8 cellular contexts compared by ENCODE assay signal in genomic region chr22:31347251-31348008, GRCh38. TPM values are rescaled to one million over a fixed set of nuclear protein-coding genes. Genes with fewer than 3 reads are reported as not detected.
DNase-seq lines count a peak whose midpoint lies in the region; ATAC-seq and TF ChIP-seq lines count a peak whose summit lies in the region.

No MANE protein-coding gene starts in this region.

- DNase-seq in CD14-positive monocyte (ENCODE audit: low spot score) (no peak), HFFc6 (peak; percentile 44), NOMO-1 treated with DMSO at 0.1 percent for 48 hours (lab: John Stamatoyannopoulos, UW; ENCODE audit: unreplicated experiment) (peak; percentile 66), endothelial cell (ENCODE audit: low spot score) (peak; percentile 54)
- DNase-seq in activated CD8-positive, alpha-beta memory T cell treated with anti-CD3 and anti-CD28 coated beads, Interleukin-2, amount 50 U/mL, for 48 hours: peak; percentile 85
- peak; percentile 53 to 65 for DNase-seq in stimulated activated CD8-positive, alpha-beta memory T cell treated with anti-CD3 and anti-CD28 coated beads, Interleukin-15, amount 100 ng/mL, for 48 hours (ENCODE audit: low read depth in 2 of 2)

- H3K27ac Mint-ChIP-seq in CD14-positive monocyte (peak overlapping the region in 2 of 7 donors; percentile 30 to 59), HFFc6 (peak overlapping the region; percentile 82), endothelial cell (ENCODE audit: unreplicated experiment) (peak overlapping the region; percentile 57)

- peaks cover 22% of the 10 kb centered on the region for H3K36me3 ChIP-seq in mesodermal cell (ENCODE audit: control insufficient read depth, insufficient read depth, low read length)

- peak overlapping the region; percentile 84 to 89 for H3K4me3 Mint-ChIP-seq in CD14-positive monocyte
- H3K4me3 Mint-ChIP-seq in HFFc6: peak overlapping the region; percentile 80
- H3K4me3 Mint-ChIP-seq in endothelial cell (ENCODE audit: unreplicated experiment): peak overlapping the region; percentile 91

- intact Hi-C loops in CD14-positive monocyte (cut with micrococcal nuclease): loop anchor here (2.0 to 10.0 kb wide), 4 partner anchors 50 to 287 kb away; partner anchors contain the start of gene DRG1 (in 2 of the 2)

- H3K4me1 Mint-ChIP-seq in CD14-positive monocyte (peaks cover 46% of the 10 kb centered on the region), HFFc6 (ENCODE audit: low read depth) (peaks cover 26% of the 10 kb centered on the region), endothelial cell (ENCODE audit: unreplicated experiment) (peaks cover 30% of the 10 kb centered on the region)

- H3K27me3 Mint-ChIP-seq in CD14-positive monocyte (ENCODE audit: low read depth in 3 of 3) (peaks cover 2 to 6% (median 4%) of the 10 kb centered on the region in 3 donors), HFFc6 (ENCODE audit: insufficient read depth) (no peaks in the 10 kb centered on the region), endothelial cell (ENCODE audit: unreplicated experiment) (peaks cover 11% of the 10 kb centered on the region)

- TF ChIP-seq CTCF in CD14-positive monocyte (IDR thresholded peaks at IDR 0.05) (no peak), HFFc6 (IDR thresholded peaks at IDR 0.05) (no peak), endothelial cell (IDR thresholded peaks at IDR 0.05; ENCODE audit: unreplicated experiment) (no peak)

- H3K9me3 ChIP-seq in mesodermal cell (ENCODE audit: control insufficient read depth, low read length): no peaks in the 10 kb centered on the region

- ATAC-seq in HG02763 (IDR thresholded peaks at IDR 0.05; ENCODE audit: unreplicated experiment): no peak

- peak overlapping the region; percentile 92 for H3K27ac ChIP-seq in mesodermal cell (ENCODE audit: low read depth, low read length, severe bottlenecking)

- H3K36me3 Mint-ChIP-seq in CD14-positive monocyte: peaks cover 8 to 13% of the 10 kb centered on the region in 2 donors
- H3K36me3 Mint-ChIP-seq in HFFc6 (ENCODE audit: low read depth): peaks cover 14% of the 10 kb centered on the region
- peaks cover 14% of the 10 kb centered on the region for H3K36me3 Mint-ChIP-seq in endothelial cell (ENCODE audit: low read depth, unreplicated experiment)

- H3K4me1 ChIP-seq in mesodermal cell (ENCODE audit: control insufficient read depth, insufficient read depth, low read length, poor library complexity, severe bottlenecking): peaks cover 23% of the 10 kb centered on the region

- WGBS in mesodermal cell (ENCODE audit: insufficient coverage in 2 of 2), 2 experiments: 2 to 3% methylated on average over 45 to 49 of the region's 50 CpGs

- H3K9me3 Mint-ChIP-seq in CD14-positive monocyte: no peaks in the 10 kb centered on the region
- no peaks in the 10 kb centered on the region for H3K9me3 Mint-ChIP-seq in HFFc6
- H3K9me3 Mint-ChIP-seq in endothelial cell (ENCODE audit: unreplicated experiment): no peaks in the 10 kb centered on the region

- H3K4me3 ChIP-seq in mesodermal cell (ENCODE audit: extremely low read depth, insufficient read depth, low read length, poor library complexity, severe bottlenecking): peak overlapping the region; percentile 73

RNA-seq across cellular contexts. Expression of gene PATZ1, which starts 1.3 kb away (rescaled TPM):
- polyA plus RNA-seq in CD14-positive monocyte: 1 to 10 TPM; 1.8 to 2.0 TPM
- total RNA-seq in HFFc6 (2021; fragmentation: NEBNext Ultra II Directional; extraction: Animal tissue kit (Norgen Biotek cat#: 25700)): 10 to 100 TPM; 12.4 to 16.0 (median 13.9) TPM
- total RNA-seq in endothelial cell (ENCODE audit: unreplicated experiment): 54.0 TPM
- polyA plus RNA-seq in mesodermal cell (2013, experiment 1 of 2): 29.8 TPM
- 28.4 TPM for polyA plus RNA-seq in mesodermal cell (2013, experiment 2 of 2)

RNA-seq across cellular contexts. Expression of gene DRG1, which starts 52.0 kb away (rescaled TPM):
- polyA plus RNA-seq in CD14-positive monocyte: 10 to 100 TPM; 68.2 to 81.3 TPM
- 10 to 100 TPM; 63.7 to 74.9 (median 66.4) TPM for total RNA-seq in HFFc6 (2021; fragmentation: NEBNext Ultra II Directional; extraction: Animal tissue kit (Norgen Biotek cat#: 25700))
- total RNA-seq in endothelial cell (ENCODE audit: unreplicated experiment): 55.6 TPM
- polyA plus RNA-seq in mesodermal cell (2013, experiment 1 of 2): 79.2 TPM
- polyA plus RNA-seq in mesodermal cell (2013, experiment 2 of 2): 72.8 TPM

RNA-seq across cellular contexts. Expression of gene PIK3IP1, which starts 55.1 kb away (rescaled TPM):
- polyA plus RNA-seq in CD14-positive monocyte: 10 to 100 TPM; 21.8 to 21.9 TPM
- total RNA-seq in HFFc6 (2021; fragmentation: NEBNext Ultra II Directional; extraction: Animal tissue kit (Norgen Biotek cat#: 25700)): 10 to 100 TPM in 1 of 6 experiments, 1 to 10 TPM in 5; 8.3 to 11.3 (median 8.9) TPM
- total RNA-seq in endothelial cell (ENCODE audit: unreplicated experiment): 13.4 TPM
- polyA plus RNA-seq in mesodermal cell (2013, experiment 1 of 2): 15.9 TPM
- 13.4 TPM for polyA plus RNA-seq in mesodermal cell (2013, experiment 2 of 2)
